Comparison of ENCODE assay signal across 8 cellular contexts in genomic region chr1:218459878-218460277, GRCh38.
DNase-seq lines count a peak whose midpoint lies in the region; ATAC-seq and TF ChIP-seq lines count a peak whose summit lies in the region.

No MANE protein-coding gene starts in this region.

- no peak overlapping the region for H3K4me3 ChIP-seq in upper lobe of right lung

- peak; percentile 90 for ATAC-seq in upper lobe of right lung
- ATAC-seq in HG02571 (IDR thresholded peaks at IDR 0.05; ENCODE audit: unreplicated experiment), result no peak

- H3K9me3 ChIP-seq in upper lobe of right lung, result no peaks in the 10 kb centered on the region

- H3K4me3 Mint-ChIP-seq in brain, result peak overlapping the region in 4 of 5 experiments; percentile 58 to 72 (median 62)

- no peaks in the 10 kb centered on the region for H3K27me3 ChIP-seq in upper lobe of right lung

- DNase-seq in Daoy (ENCODE audit: low read depth) (peak; percentile 90), HT1080 (ENCODE audit: low read depth) (peak; percentile 95), kidney glomerular epithelial cell (lab: John Stamatoyannopoulos, UW) (peak; percentile 67), upper lobe of right lung (no peak), NCI-H1930 (lab: John Stamatoyannopoulos, UW) (no peak), HUDEP-2 (lab: John Stamatoyannopoulos, UW; ENCODE audit: unreplicated experiment in 76 of 76) (no peak)

- TF ChIP-seq CTCF in brain (conservative IDR thresholded peaks at IDR 0.05), result no peak
- TF ChIP-seq CTCF in upper lobe of right lung (IDR thresholded peaks at IDR 0.05), result no peak

- H3K9me3 Mint-ChIP-seq in brain, result peaks cover 0 to 5% (median 0%) of the 10 kb centered on the region in 5 experiments

- no peaks in the 10 kb centered on the region for H3K36me3 ChIP-seq in upper lobe of right lung

- peaks cover 4% of the 10 kb centered on the region for H3K27me3 Mint-ChIP-seq in brain

- no peaks in the 10 kb centered on the region for H3K36me3 Mint-ChIP-seq in brain

- peaks cover 18% of the 10 kb centered on the region for H3K4me1 ChIP-seq in upper lobe of right lung

- intact Hi-C loops in upper lobe of right lung (cut with DNase I), result no loop called here

- peaks cover 51% of the 10 kb centered on the region for H3K4me1 Mint-ChIP-seq in brain

- peak overlapping the region; percentile 72 for H3K27ac ChIP-seq in upper lobe of right lung

- H3K27ac Mint-ChIP-seq in brain, result peak overlapping the region; percentile 77 to 99 (median 96)

Comparison
In these comparisons a context has a peak if more than half of its experiments do, and no peak if none do; other contexts are left out.
1. DNase-seq: peak in Daoy (single experiment), HT1080 (single experiment) and kidney glomerular epithelial cell (single experiment); none in upper lobe of right lung (single experiment), NCI-H1930 (0 of 2) and HUDEP-2 (0 of 76).